In the genomic region with DNA sequence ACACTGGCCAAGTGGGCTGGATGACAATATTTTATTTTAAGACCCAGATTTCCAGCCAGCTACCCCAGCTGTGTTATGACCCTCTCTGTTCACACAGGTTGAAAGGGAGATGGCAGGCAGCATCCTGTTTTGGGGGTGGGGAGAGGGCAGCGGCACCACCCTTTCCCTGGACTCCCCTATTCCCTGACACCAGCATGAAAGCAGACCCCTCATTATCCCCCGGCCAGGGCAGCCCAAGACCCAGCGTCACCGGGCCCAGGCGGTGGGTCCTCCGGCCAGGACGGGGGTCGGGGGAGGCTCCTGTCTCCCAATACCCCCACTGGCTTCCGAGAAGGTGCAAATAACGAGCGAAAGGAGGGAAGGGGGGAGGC, we compare ENCODE assay signal across 10 cellular contexts.
DNase-seq lines count a peak whose midpoint lies in the region; ATAC-seq and TF ChIP-seq lines count a peak whose summit lies in the region.
"Had no signal": no experiment of that assay in that cellular context is flagged by ENCODE, and none has a peak within 500 bp of the region (broad histone marks: within the 10 kb centered on the region; RNA-seq: fewer than 3 reads in every experiment).

No MANE protein-coding gene starts in this region.

- H3K4me1 ChIP-seq in left ventricle myocardium inferior (peaks cover 95% of the 10 kb centered on the region), prostate gland (replicated peaks) (peaks cover 2% of the 10 kb centered on the region), vagina (peaks cover 68% of the 10 kb centered on the region)

- ATAC-seq in HG02610 (IDR thresholded peaks at IDR 0.05; ENCODE audit: unreplicated experiment) (no peak), HG03521 (IDR thresholded peaks at IDR 0.05; ENCODE audit: unreplicated experiment) (no peak)
- ATAC-seq: PC-3 had no signal

- no peaks in the 10 kb centered on the region for H3K9me3 ChIP-seq in left ventricle myocardium inferior (replicated peaks)
- no peaks in the 10 kb centered on the region for H3K9me3 ChIP-seq in prostate gland
- H3K9me3 ChIP-seq in vagina, result no peaks in the 10 kb centered on the region

- H3K27me3 ChIP-seq in left ventricle myocardium inferior (ENCODE audit: low read depth) (no peaks in the 10 kb centered on the region), prostate gland (replicated peaks; ENCODE audit: insufficient read depth) (no peaks in the 10 kb centered on the region), vagina (no peaks in the 10 kb centered on the region)

- H3K4me3 ChIP-seq in left ventricle myocardium inferior, result peak overlapping the region; percentile 20
- H3K4me3 ChIP-seq in prostate gland, result no peak overlapping the region
- no peak overlapping the region for H3K4me3 ChIP-seq in vagina

- TF ChIP-seq CTCF in left ventricle myocardium inferior (IDR thresholded peaks at IDR 0.05; ENCODE audit: borderline replicate concordance) (no peak), prostate gland (IDR thresholded peaks at IDR 0.05) (no peak), vagina (IDR thresholded peaks at IDR 0.05) (no peak)

- intact Hi-C loops in left ventricle myocardium inferior (cut with micrococcal nuclease) (no loop called here), prostate gland (cut with DNase I) (no loop called here), vagina (cut with DNase I) (no loop called here)

- H3K27ac ChIP-seq in left ventricle myocardium inferior (replicated peaks), result peak overlapping the region; percentile 80
- no peak overlapping the region for H3K27ac ChIP-seq in prostate gland
- peak overlapping the region; percentile 26 for H3K27ac ChIP-seq in vagina

- WGBS in prostate gland, result 95% methylated on average over 9 of the region's 11 CpGs

- peak; percentile 0 for DNase-seq in activated naive CD4-positive, alpha-beta T cell treated with Interleukin-2 at 50 U/mL for 16 hours
- no peak for DNase-seq in activated naive CD4-positive, alpha-beta T cell (lab: John Stamatoyannopoulos, UW)
- DNase-seq in left ventricle myocardium inferior, result no peak
- DNase-seq in prostate gland (ENCODE audit: low spot score), result peak; percentile 2
- DNase-seq in vagina (ENCODE audit: extremely low spot score in 2 of 2), result no peak
- no peak for DNase-seq in NCI-H345 treated with DMSO at 0.1 percent for 48 hours (lab: John Stamatoyannopoulos, UW; ENCODE audit: unreplicated experiment)
- DNase-seq: NCI-H345, PC-3 had no signal

- no peaks in the 10 kb centered on the region for H3K36me3 ChIP-seq in left ventricle myocardium inferior
- no peaks in the 10 kb centered on the region for H3K36me3 ChIP-seq in prostate gland
- H3K36me3 ChIP-seq in vagina, result no peaks in the 10 kb centered on the region

- TF ChIP-seq POLR2A in prostate gland (IDR thresholded peaks at IDR 0.05) (no peak), vagina (IDR thresholded peaks at IDR 0.05) (no peak)

Comparison
In these comparisons a context has a peak if more than half of its experiments do, and no peak if none do; other contexts are left out.
1. DNase-seq: peak in activated naive CD4-positive, alpha-beta T cell treated with Interleukin-2 at 50 U/mL for 16 hours (single experiment) and prostate gland (single experiment); none in activated naive CD4-positive, alpha-beta T cell (0 of 4), left ventricle myocardium inferior (single experiment), vagina (0 of 2) and NCI-H345 treated with DMSO at 0.1 percent for 48 hours (single experiment).
2. H3K27ac ChIP-seq: peak in left ventricle myocardium inferior (single experiment) and vagina (single experiment); none in prostate gland (0 of 2).